ENCODE assay signal across 11 cellular contexts in genomic region chr2:39434233-39434897, GRCh38. TPM values are rescaled to one million over a fixed set of nuclear protein-coding genes. Genes with fewer than 3 reads are reported as not detected.
DNase-seq lines count a peak whose midpoint lies in the region; FAIRE-seq and TF ChIP-seq lines count a peak whose summit lies in the region.
"Had no signal": no experiment of that assay in that cellular context is flagged by ENCODE, and none has a peak within 500 bp of the region (broad histone marks: within the 10 kb centered on the region; RNA-seq: fewer than 3 reads in every experiment).

No MANE protein-coding gene starts in this region.

- FAIRE-seq in urothelium cell line (lab: Jason Lieb, UNC), result no peak

- H3K36me3 ChIP-seq in DOHH2 (ENCODE audit: control insufficient read depth, low read length) (peaks cover 3% of the 10 kb centered on the region; the same call in 1 of the 2 replicates), OCI-LY7 (ENCODE audit: insufficient read depth, low read length) (no peaks in the 10 kb centered on the region; the same call in 1 of the 2 replicates), rectal smooth muscle tissue (ENCODE audit: control insufficient read depth, insufficient read depth, low read length) (no peaks in the 10 kb centered on the region)

- CTCF ChIA-PET in OCI-LY7 (lab: Charles Lee; ENCODE audit: unreplicated experiment), result no interaction called here

- no peak overlapping the region for H3K27ac ChIP-seq in DOHH2 (ENCODE audit: low read depth, low read length)
- H3K27ac ChIP-seq in OCI-LY7 (ENCODE audit: low read depth, low read length, poor library complexity, severe bottlenecking), result no peak overlapping the region
- H3K27ac ChIP-seq in rectal smooth muscle tissue (ENCODE audit: low read depth, low read length), result no peak overlapping the region

- H3K4me1 ChIP-seq in DOHH2 (ENCODE audit: control insufficient read depth, low read length) (peaks cover 35% of the 10 kb centered on the region), OCI-LY7 (ENCODE audit: insufficient read depth, low read length, poor library complexity, severe bottlenecking) (peaks cover 32% of the 10 kb centered on the region), rectal smooth muscle tissue (ENCODE audit: control insufficient read depth, insufficient read depth, low read length) (peaks cover 30% of the 10 kb centered on the region)

- POLR2A ChIA-PET in OCI-LY7 (lab: Charles Lee), result interaction anchor here (0.6 to 1.5 kb wide), 3 partner anchors 23 to 45 kb away, joined by 3 to 4 read pairs (median 3); no protein-coding TSS in a partner anchor

- H3F3A ChIP-seq in DOHH2 (ENCODE audit: control insufficient read depth, insufficient read depth), result peaks cover 13% of the 10 kb centered on the region

- no TSS peak for BruUV-seq in OCI-LY7 (replicated peaks; lab: Mats Ljungman, UMichigan)

- 0 out of 2 replicates have a peak overlapping the region, but pooled peaks have one; percentile 88 for H3K4me3 ChIP-seq in DOHH2 (ENCODE audit: low read length)
- H3K4me3 ChIP-seq in OCI-LY7 (ENCODE audit: low read depth, low read length, poor library complexity, severe bottlenecking), result peak overlapping the region; percentile 87
- peak overlapping the region; percentile 7 for H3K4me3 ChIP-seq in rectal smooth muscle tissue (ENCODE audit: low read length)

- no peaks in the 10 kb centered on the region for H3K9me3 ChIP-seq in DOHH2 (ENCODE audit: control insufficient read depth, insufficient read depth, low read length)
- H3K9me3 ChIP-seq in OCI-LY7 (ENCODE audit: low read length), result no peaks in the 10 kb centered on the region

- no peak overlapping the region for H3K9ac ChIP-seq in rectal smooth muscle tissue (ENCODE audit: low read length)

- peak overlapping the region; percentile 83 for H3K4me2 ChIP-seq in DOHH2 (ENCODE audit: low read length)
- H3K4me2 ChIP-seq in OCI-LY7 (ENCODE audit: low read length), result peak overlapping the region; percentile 88

- no peak overlapping the region for H2AFZ ChIP-seq in OCI-LY7 (ENCODE audit: low read length)

- H4K20me1 ChIP-seq in DOHH2 (ENCODE audit: control insufficient read depth, insufficient read depth, low read depth, low read length) (peaks cover 4% of the 10 kb centered on the region; the same call in 1 of the 2 replicates), OCI-LY7 (ENCODE audit: insufficient read depth, low read length) (peaks cover 16% of the 10 kb centered on the region)

- H3K27me3 ChIP-seq in DOHH2 (ENCODE audit: control insufficient read depth, low read length) (peaks cover 8% of the 10 kb centered on the region), rectal smooth muscle tissue (ENCODE audit: control insufficient read depth, insufficient read depth, low read length) (no peaks in the 10 kb centered on the region)

- H3K9me2 ChIP-seq in DOHH2 (replicated peaks; ENCODE audit: control insufficient read depth, low read length), result no peaks in the 10 kb centered on the region
- H3K9me2 ChIP-seq in OCI-LY7 (ENCODE audit: insufficient read depth, low read length), result no peaks in the 10 kb centered on the region

- intact Hi-C loops in OCI-LY7 (cut with micrococcal nuclease; ENCODE audit: unreplicated experiment), result no loop called here

- DNase-seq in OCI-LY7 (ENCODE audit: low spot score), result no peak
- peak; percentile 73 for DNase-seq in fibroblast of gingiva (ENCODE audit: low read depth)
- no peak for DNase-seq in urothelium cell line (ENCODE audit: low spot score)
- no peak for DNase-seq in UCSD-AML1 (lab: John Stamatoyannopoulos, UW; ENCODE audit: unreplicated experiment)
- no peak for DNase-seq in putamen (ENCODE audit: low spot score)
- no peak for DNase-seq in activated CD8-positive, alpha-beta memory T cell treated with anti-CD3 and anti-CD28 coated beads, Interleukin-2, amount 50 U/mL, for 4 hours
- DNase-seq: MV-4-11, naive B cell, T-helper 9 cell had no signal

- no peak for TF ChIP-seq CTCF in DOHH2 (IDR thresholded peaks at IDR 0.05; ENCODE audit: low read depth, low read length, poor library complexity, severe bottlenecking)
- no peak for TF ChIP-seq CTCF in OCI-LY7 (conservative IDR thresholded peaks at IDR 0.05; ENCODE audit: low read length)

- peaks cover 69% of the 10 kb centered on the region for H3K79me2 ChIP-seq in DOHH2 (ENCODE audit: control insufficient read depth, low read length)
- H3K79me2 ChIP-seq in OCI-LY7 (ENCODE audit: insufficient read depth, low read depth, low read length), result peaks cover 70% of the 10 kb centered on the region

RNA-seq across cellular contexts. Expression of gene MAP4K3, which starts 2.7 kb away (rescaled TPM):
- total RNA-seq in OCI-LY7 (2014; rRNA removed; shearing (Covaris generic)), result 10.7 and 12.4 TPM in 2 replicates
- 17.5 and 19.1 TPM in 2 replicates for total RNA-seq in OCI-LY7 (2022)

Comparison
In these comparisons a context has a peak if more than half of its experiments do, and no peak if none do; other contexts are left out.
1. H3K4me3 ChIP-seq: peak in every context shown above with its lines; median percentile 88 in DOHH2; 87 in OCI-LY7; 7 in rectal smooth muscle tissue.